29 cellular contexts compared by ENCODE assay signal in the genomic region with DNA sequence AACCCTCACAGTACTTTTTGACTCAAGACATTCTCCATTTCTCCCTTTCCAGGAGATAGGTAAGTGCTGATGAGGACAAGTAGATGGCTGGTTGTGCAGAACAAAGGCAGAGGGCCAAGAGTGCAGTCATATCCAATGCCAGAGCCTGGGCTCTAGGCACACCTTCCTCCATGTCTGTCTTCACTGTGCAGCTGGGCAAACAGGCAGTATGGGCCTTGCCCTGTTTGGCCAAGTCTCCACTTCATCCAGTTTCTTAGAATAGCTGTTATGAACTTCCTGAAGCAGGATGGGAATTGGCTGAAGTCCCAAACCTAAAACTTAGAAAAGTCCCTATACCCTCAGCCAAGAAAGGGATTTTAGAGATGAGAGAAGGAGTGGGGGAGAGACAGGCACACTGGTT. TPM values are rescaled to one million over a fixed set of nuclear protein-coding genes. Genes with fewer than 3 reads are reported as not detected.
"Had no signal": no experiment of that assay in that cellular context is flagged by ENCODE, and none has a peak within 500 bp of the region (broad histone marks: within the 10 kb centered on the region; RNA-seq: fewer than 3 reads in every experiment).

No MANE protein-coding gene starts in this region.

- H3K9me3 Mint-ChIP-seq: natural killer cell treated with Interleukin-12 subunit alpha and Interleukin-12 subunit beta and Interleukin-15 and Interleukin-18, amount 100 ng/mL, for 72 hours had no signal

- H3K36me3 Mint-ChIP-seq: natural killer cell treated with Interleukin-12 subunit alpha and Interleukin-12 subunit beta and Interleukin-15 and Interleukin-18, amount 100 ng/mL, for 72 hours had no signal

- H3K27ac Mint-ChIP-seq: naive B cell; natural killer cell treated with Interleukin-12 subunit alpha and Interleukin-12 subunit beta and Interleukin-15 and Interleukin-18, amount 100 ng/mL, for 72 hours; progenitor cell of endocrine pancreas; stimulated activated naive CD8-positive, alpha-beta T cell treated with anti-CD3 and anti-CD28 coated beads, Interleukin-15, amount 100 ng/mL, for 72 hours had no signal

- H3K79me2 ChIP-seq: parathyroid adenoma had no signal

- H3K27ac ChIP-seq: dorsolateral prefrontal cortex, epithelial cell of prostate, esophagus squamous epithelium, foreskin keratinocyte, gastroesophageal sphincter, heart right ventricle, left lung, neutrophil, parathyroid adenoma, right lobe of liver, suprapubic skin, transverse colon, vagina had no signal

- H3K27me3 ChIP-seq: dorsolateral prefrontal cortex, esophagus squamous epithelium, foreskin keratinocyte, gastroesophageal sphincter, heart right ventricle, left lung, neutrophil, right lobe of liver, suprapubic skin, transverse colon, vagina had no signal

- ATAC-seq: foreskin keratinocyte; gastroesophageal sphincter; left cardiac atrium; left lung; natural killer cell treated with Interleukin-12 subunit alpha and Interleukin-12 subunit beta and Interleukin-15 and Interleukin-18, amount 100 ng/mL, for 72 hours; right lobe of liver; stimulated activated naive CD8-positive, alpha-beta T cell treated with anti-CD3 and anti-CD28 coated beads, Interleukin-15, amount 100 ng/mL, for 72 hours had no signal

- H3K9ac ChIP-seq: parathyroid adenoma had no signal

- H3K36me3 ChIP-seq: heart right ventricle, left lung, neutrophil, right lobe of liver, suprapubic skin, transverse colon, vagina had no signal

- H3K4me3 Mint-ChIP-seq: naive B cell; natural killer cell treated with Interleukin-12 subunit alpha and Interleukin-12 subunit beta and Interleukin-15 and Interleukin-18, amount 100 ng/mL, for 72 hours; neural crest cell; stimulated activated naive CD8-positive, alpha-beta T cell treated with anti-CD3 and anti-CD28 coated beads, Interleukin-15, amount 100 ng/mL, for 72 hours had no signal

- H3K4me1 ChIP-seq: foreskin keratinocyte, left lung, parathyroid adenoma, right lobe of liver, suprapubic skin, vagina had no signal

- H3K27me3 Mint-ChIP-seq: naive B cell; natural killer cell treated with Interleukin-12 subunit alpha and Interleukin-12 subunit beta and Interleukin-15 and Interleukin-18, amount 100 ng/mL, for 72 hours; progenitor cell of endocrine pancreas; stimulated activated naive CD8-positive, alpha-beta T cell treated with anti-CD3 and anti-CD28 coated beads, Interleukin-15, amount 100 ng/mL, for 72 hours had no signal

- H3K9me3 ChIP-seq: gastroesophageal sphincter, neutrophil, right lobe of liver, suprapubic skin, transverse colon, vagina had no signal

- DNase-seq: cortex of kidney; dorsolateral prefrontal cortex; effector CD4-positive, alpha-beta T cell; esophagus squamous epithelium; foreskin keratinocyte; glutamatergic neuron; heart right ventricle; hippocampal formation; left cardiac atrium; left lung; naive B cell; right lobe of liver; small intestine; stimulated activated CD4-positive, alpha-beta T cell treated with anti-CD3 and anti-CD28 coated beads, Interleukin-12 subunit alpha, Interleukin-12 subunit beta, amount 100 ng/mL, for 4 hours; stimulated activated CD4-positive, alpha-beta T cell treated with anti-CD3 and anti-CD28 coated beads, Interleukin-1b, Interleukin-23, amount 100 ng/mL, for 48 hours; stimulated activated CD4-positive, alpha-beta T cell treated with anti-CD3 and anti-CD28 coated beads, Interleukin-4, amount 100 ng/mL, for 1 hour; stimulated activated CD8-positive, alpha-beta memory T cell treated with anti-CD3 and anti-CD28 coated beads, Interleukin-4, amount 100 ng/mL, for 48 hours; stimulated activated naive CD4-positive, alpha-beta T cell; stimulated activated naive CD8-positive, alpha-beta T cell treated with anti-CD3 and anti-CD28 coated beads, Interleukin-15, amount 100 ng/mL, for 72 hours; transverse colon had no signal

- H2AFZ ChIP-seq: parathyroid adenoma had no signal

- H3K4me3 ChIP-seq: dorsolateral prefrontal cortex, esophagus squamous epithelium, gastroesophageal sphincter, heart right ventricle, left lung, right lobe of liver, suprapubic skin, transverse colon, vagina had no signal

- H3K4me1 Mint-ChIP-seq: neural crest cell; stimulated activated naive CD8-positive, alpha-beta T cell treated with anti-CD3 and anti-CD28 coated beads, Interleukin-15, amount 100 ng/mL, for 72 hours had no signal

RNA-seq across cellular contexts. Expression of a gene that starts 37.5 kb away (rescaled TPM):
- total RNA-seq: natural killer cell treated with Interleukin-12 subunit alpha and Interleukin-12 subunit beta and Interleukin-15 and Interleukin-18, amount 100 ng/mL, for 72 hours had no signal
